ENCODE assay signal across 9 cellular contexts in genomic region chr10:116796910-116797513, GRCh38. TPM values are rescaled to one million over a fixed set of nuclear protein-coding genes. Genes with fewer than 3 reads are reported as not detected.
A peak's percentile ranks its signal among the peaks of the same experiment; 100 is the strongest.
DNase-seq lines count a peak whose midpoint lies in the region; ATAC-seq and TF ChIP-seq lines count a peak whose summit lies in the region.
"Had no signal": no experiment of that assay in that cellular context is flagged by ENCODE, and none has a peak within 500 bp of the region (broad histone marks: within the 10 kb centered on the region; RNA-seq: fewer than 3 reads in every experiment).

No MANE protein-coding gene starts in this region.

- no peak for ATAC-seq in CD8-positive, alpha-beta T cell
- ATAC-seq in GM19395 (IDR thresholded peaks at IDR 0.05; ENCODE audit: unreplicated experiment) (peak; percentile 95), HG03571 (IDR thresholded peaks at IDR 0.05; ENCODE audit: unreplicated experiment) (peak; percentile 83)
- ATAC-seq in naive thymus-derived CD8-positive, alpha-beta T cell = peak; percentile 67 to 78

- no peaks in the 10 kb centered on the region for H3K36me3 ChIP-seq in CD8-positive, alpha-beta T cell (ENCODE audit: insufficient read depth, low read length)
- no peaks in the 10 kb centered on the region for H3K36me3 ChIP-seq in NT2/D1 (ENCODE audit: insufficient read depth, insufficient read length, low read length)

- H3K36me3 Mint-ChIP-seq in CD8-positive, alpha-beta T cell = no peaks in the 10 kb centered on the region
- H3K36me3 Mint-ChIP-seq in naive thymus-derived CD8-positive, alpha-beta T cell = no peaks in the 10 kb centered on the region

- peak; percentile 36 to 72 (median 64) for DNase-seq in CD8-positive, alpha-beta T cell
- peak; percentile 60 for DNase-seq in NT2/D1 (ENCODE audit: low read depth, low spot score)
- peak; percentile 12 for DNase-seq in activated CD8-positive, alpha-beta memory T cell treated with anti-CD3 and anti-CD28 coated beads, Interleukin-2, amount 50 U/mL, for 1 hour (ENCODE audit: extremely low read depth)
- DNase-seq in epithelial cell of proximal tubule (ENCODE audit: low read depth) = no peak
- DNase-seq in naive thymus-derived CD8-positive, alpha-beta T cell = peak; percentile 36 to 74 (median 63)
- peak in 5 of 6 experiments; percentile 35 to 72 (median 51) for DNase-seq in stimulated activated naive CD4-positive, alpha-beta T cell (lab: John Stamatoyannopoulos, UW)

- intact Hi-C loops in CD8-positive, alpha-beta T cell (cut with DNase I, micrococcal nuclease) = loop anchor here (1.0 to 10.0 kb wide), 2 partner anchors 378 to 578 kb away; partner anchors contain the start of gene PDZD8 (in 1 of the 2)

- TF ChIP-seq CTCF in CD8-positive, alpha-beta T cell (IDR thresholded peaks at IDR 0.05) = peak; percentile 74
- peak; percentile 99 for TF ChIP-seq CTCF in epithelial cell of proximal tubule (conservative IDR thresholded peaks at IDR 0.05; ENCODE audit: low read depth, low read length)

- H3K4me1 ChIP-seq in CD8-positive, alpha-beta T cell (ENCODE audit: insufficient read depth, low read length) = no peaks in the 10 kb centered on the region
- peaks cover 3% of the 10 kb centered on the region for H3K4me1 ChIP-seq in NT2/D1 (ENCODE audit: insufficient read depth, insufficient read length)

- POLR2A ChIA-PET in CD8-positive, alpha-beta T cell (lab: Charles Lee) = interaction anchor here (0.8 kb wide), 1 partner anchor 9 kb away, joined by 4 read pairs; no protein-coding TSS in a partner anchor
- POLR2A ChIA-PET in naive thymus-derived CD8-positive, alpha-beta T cell (lab: Charles Lee) = no interaction called here

- no peak overlapping the region for H3K9ac ChIP-seq in NT2/D1 (ENCODE audit: insufficient read length, low read depth)

- no peaks in the 10 kb centered on the region for H3K4me1 Mint-ChIP-seq in CD8-positive, alpha-beta T cell (ENCODE audit: low read depth)
- H3K4me1 Mint-ChIP-seq in naive thymus-derived CD8-positive, alpha-beta T cell = peaks cover 0 to 3% (median 0%) of the 10 kb centered on the region in 4 donors

- H3K9me3 ChIP-seq in CD8-positive, alpha-beta T cell (ENCODE audit: low read length) = no peaks in the 10 kb centered on the region
- no peaks in the 10 kb centered on the region for H3K9me3 ChIP-seq in NT2/D1 (ENCODE audit: insufficient read depth, low read length)

- CTCF ChIA-PET in CD8-positive, alpha-beta T cell (lab: Charles Lee) = interaction anchor here (0.6 to 4.9 kb wide), 11 partner anchors 10 to 378 kb away, joined by 3 to 68 read pairs (median 3); no protein-coding TSS in a partner anchor

- H3K27ac ChIP-seq in CD8-positive, alpha-beta T cell (ENCODE audit: low read depth, low read length) = no peak overlapping the region

- no peak overlapping the region for H3K27ac Mint-ChIP-seq in CD8-positive, alpha-beta T cell
- peak overlapping the region in 2 of 10 donors; percentile 20 to 47 for H3K27ac Mint-ChIP-seq in naive thymus-derived CD8-positive, alpha-beta T cell

- no peaks in the 10 kb centered on the region for H3K27me3 ChIP-seq in CD8-positive, alpha-beta T cell (ENCODE audit: insufficient read depth, low read length)
- H3K27me3 ChIP-seq in NT2/D1 (ENCODE audit: insufficient read depth, insufficient read length) = no peaks in the 10 kb centered on the region

- H3K4me3 Mint-ChIP-seq in CD8-positive, alpha-beta T cell = no peak overlapping the region
- no peak overlapping the region for H3K4me3 Mint-ChIP-seq in naive thymus-derived CD8-positive, alpha-beta T cell

- H3K4me3 ChIP-seq in CD8-positive, alpha-beta T cell (ENCODE audit: low read depth, low read length) = no peak overlapping the region
- H3K4me3 ChIP-seq in NT2/D1 (ENCODE audit: insufficient read length, low read depth) = no peak overlapping the region
- no peak overlapping the region for H3K4me3 ChIP-seq in epithelial cell of proximal tubule (ENCODE audit: low read depth, low read length)

- peaks cover 27% of the 10 kb centered on the region for H3K27me3 Mint-ChIP-seq in CD8-positive, alpha-beta T cell (ENCODE audit: low read depth)
- peaks cover 20 to 81% (median 26%) of the 10 kb centered on the region in 5 donors for H3K27me3 Mint-ChIP-seq in naive thymus-derived CD8-positive, alpha-beta T cell

- no peaks in the 10 kb centered on the region for H3K9me3 Mint-ChIP-seq in CD8-positive, alpha-beta T cell
- H3K9me3 Mint-ChIP-seq in naive thymus-derived CD8-positive, alpha-beta T cell = no peaks in the 10 kb centered on the region

RNA-seq across cellular contexts. Expression of gene ENO4, which starts 52.3 kb away (rescaled TPM):
- total RNA-seq in CD8-positive, alpha-beta T cell = not detected
- not detected in 2 replicates for total RNA-seq in epithelial cell of proximal tubule
- not detected for total RNA-seq in naive thymus-derived CD8-positive, alpha-beta T cell
- polyA plus RNA-seq in naive thymus-derived CD8-positive, alpha-beta T cell = not detected
- total RNA-seq: T-helper 2 cell treated with Interferon-gamma antibody and Interleukin-4, amounts not matched to agents 100 ng/mL and 5 ng/mL, for 36 hours had no signal

RNA-seq across cellular contexts. Expression of gene HSPA12A, which starts 54.6 kb away (rescaled TPM):
- under 1 TPM; 0.08 to 0.78 TPM for total RNA-seq in CD8-positive, alpha-beta T cell
- total RNA-seq in epithelial cell of proximal tubule = 8.9 and 13.0 TPM in 2 replicates
- total RNA-seq in naive thymus-derived CD8-positive, alpha-beta T cell = not detected
- polyA plus RNA-seq in naive thymus-derived CD8-positive, alpha-beta T cell = not detected
